In genomic region chr20:19974621-19975435, GRCh38 we compare ENCODE assay signal across 8 cellular contexts. TPM values are rescaled to one million over a fixed set of nuclear protein-coding genes. Genes with fewer than 3 reads are reported as not detected.
DNase-seq lines count a peak whose midpoint lies in the region; FAIRE-seq and TF ChIP-seq lines count a peak whose summit lies in the region.

No MANE protein-coding gene starts in this region.

- H3K36me3 ChIP-seq in skeletal muscle tissue (ENCODE audit: control insufficient read depth in 3 of 3, insufficient read depth in 3 of 3, low read length in 3 of 3), result peaks cover 14 to 16% (median 15%) of the 10 kb centered on the region in 3 donors

- peaks cover 0 to 8% (median 0%) of the 10 kb centered on the region in 5 experiments for H3K9me3 Mint-ChIP-seq in brain

- peak overlapping the region; percentile 85 for H3K27ac ChIP-seq in skeletal muscle tissue (ENCODE audit: low read depth, low read length)

- H3K4me1 ChIP-seq in skeletal muscle tissue (ENCODE audit: control insufficient read depth in 3 of 3, insufficient read depth in 3 of 3, low read length in 3 of 3), result peaks cover 55 to 58% (median 57%) of the 10 kb centered on the region in 3 donors

- H3K27me3 ChIP-seq in skeletal muscle tissue (ENCODE audit: control insufficient read depth in 3 of 3, insufficient read depth in 3 of 3, low read length in 3 of 3), result no peaks in the 10 kb centered on the region

- peak; percentile 87 for DNase-seq in AG20443 (ENCODE audit: low spot score)
- peak; percentile 71 for DNase-seq in NCI-H1105 treated with DMSO at 0.1 percent for 48 hours (lab: John Stamatoyannopoulos, UW)
- DNase-seq in iris pigment epithelial cell (ENCODE audit: low read depth), result peak; percentile 97
- no peak for DNase-seq in stimulated activated CD4-positive, alpha-beta T cell treated with anti-CD3 and anti-CD28 coated beads, Interleukin-4, amount 100 ng/mL, for 24 hours
- DNase-seq in GM19239 (ENCODE audit: insufficient read length, low spot score), result no peak
- DNase-seq in HUDEP-2 (lab: John Stamatoyannopoulos, UW; ENCODE audit: unreplicated experiment in 76 of 76), result no peak

- H3K4me3 Mint-ChIP-seq in brain, result peak overlapping the region; percentile 37 to 87 (median 69)

- H3K9ac ChIP-seq in skeletal muscle tissue (ENCODE audit: low read depth in 1 of 3, low read length in 3 of 3), result peak overlapping the region; percentile 75 to 94 (median 90)

- H3K36me3 Mint-ChIP-seq in brain, result peaks cover 54% of the 10 kb centered on the region

- H3K4me1 Mint-ChIP-seq in brain, result peaks cover 62% of the 10 kb centered on the region

- peaks cover 2% of the 10 kb centered on the region for H3K27me3 Mint-ChIP-seq in brain

- no peak for FAIRE-seq in GM19239 (lab: Jason Lieb, UNC)

- H3K9me3 ChIP-seq in skeletal muscle tissue (ENCODE audit: control insufficient read depth in 3 of 3, low read length in 3 of 3), result no peaks in the 10 kb centered on the region

- peak overlapping the region; percentile 75 to 90 (median 84) for H3K4me3 ChIP-seq in skeletal muscle tissue (ENCODE audit: low read length in 3 of 3)

- H3K27ac Mint-ChIP-seq in brain, result peak overlapping the region; percentile 84 to 97 (median 94)

- TF ChIP-seq CTCF in brain (conservative IDR thresholded peaks at IDR 0.05), result no peak

RNA-seq across cellular contexts. Expression of gene NAA20, which starts 42.3 kb away (rescaled TPM):
- polyA plus RNA-seq in brain (ENCODE audit: insufficient read depth, low read depth, low replicate concordance), result 38.0 TPM
- 58.5 TPM for total RNA-seq in skeletal muscle tissue

Comparison
In these comparisons a context has a peak if more than half of its experiments do, and no peak if none do; other contexts are left out.
1. DNase-seq: peak in AG20443 (single experiment), NCI-H1105 treated with DMSO at 0.1 percent for 48 hours (single experiment) and iris pigment epithelial cell (single experiment); none in stimulated activated CD4-positive, alpha-beta T cell treated with anti-CD3 and anti-CD28 coated beads, Interleukin-4, amount 100 ng/mL, for 24 hours (single experiment), GM19239 (single experiment) and HUDEP-2 (0 of 76).